Comparison of ENCODE assay signal across 33 cellular contexts in the genomic region with DNA sequence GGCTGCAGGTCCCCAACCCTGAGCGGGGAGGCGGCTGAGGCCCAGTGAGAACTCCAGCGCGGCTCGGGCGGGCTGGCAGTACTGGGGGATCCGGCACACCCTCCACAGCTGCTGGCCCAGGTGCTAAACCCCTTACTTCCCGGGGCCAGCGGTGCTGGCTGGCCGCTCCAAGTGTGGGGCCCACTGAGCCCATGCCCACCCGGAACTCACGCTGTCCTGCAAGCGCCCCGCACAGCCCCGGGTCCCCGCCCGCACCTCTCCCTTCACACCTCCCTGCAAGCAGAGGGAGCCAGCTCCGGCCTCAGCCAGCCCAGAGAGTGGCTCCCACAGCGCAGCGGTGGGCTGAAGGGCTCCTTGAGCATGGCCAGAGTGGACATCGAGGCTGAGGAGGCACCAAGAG. TPM values are rescaled to one million over a fixed set of nuclear protein-coding genes. Genes with fewer than 3 reads are reported as not detected.
"Had no signal": no experiment of that assay in that cellular context is flagged by ENCODE, and none has a peak within 500 bp of the region (broad histone marks: within the 10 kb centered on the region; RNA-seq: fewer than 3 reads in every experiment).

No MANE protein-coding gene starts in this region.

- H3K27ac ChIP-seq: colonic mucosa, hepatocyte, transverse colon, WERI-Rb-1 had no signal

- H3K4me3 ChIP-seq: colonic mucosa, hepatocyte, left lung, mucosa of descending colon, transverse colon had no signal

- DNase-seq: activated CD4-positive, alpha-beta T cell treated with anti-CD3 and anti-CD28 coated beads, Interleukin-2, amount 10 ng/mL, durations not matched to agents 7 days and 5 days; activated CD4-positive, CD25-positive, alpha-beta regulatory T cell treated with anti-CD3 and anti-CD28 coated beads, Interleukin-2, amount 50 U/mL, for 72 hours; activated CD8-positive, alpha-beta memory T cell treated with anti-CD3 and anti-CD28 coated beads, Interleukin-2, amount 10 ng/mL, durations not matched to agents 7 days and 5 days; activated CD8-positive, alpha-beta T cell treated with anti-CD3 and anti-CD28 coated beads for 36 hours; activated gamma-delta T cell treated with Interleukin-2 at 50 U/mL for 16 hours; activated T-cell treated with anti-CD3 and anti-CD28 coated beads for 4 hours; aorta; colonic mucosa; effector memory CD8-positive, alpha-beta T cell; glutamatergic neuron; immature natural killer cell; left lung; mucosa of descending colon; occipital lobe; retina; stimulated activated CD4-positive, alpha-beta T cell treated with anti-CD3 and anti-CD28 coated beads, Interleukin-12 subunit alpha, Interleukin-12 subunit beta, amount 100 ng/mL, for 4 hours; stimulated activated CD4-positive, alpha-beta T cell treated with anti-CD3 and anti-CD28 coated beads, Interleukin-4, amount 100 ng/mL, for 4 hours; T-cell; transverse colon; WERI-Rb-1 had no signal

- ATAC-seq: activated CD8-positive, alpha-beta memory T cell treated with anti-CD3 and anti-CD28 coated beads, Interleukin-2, amount 10 ng/mL, durations not matched to agents 7 days and 5 days; activated CD8-positive, alpha-beta T cell treated with anti-CD3 and anti-CD28 coated beads for 36 hours; effector memory CD8-positive, alpha-beta T cell; esophagus mucosa; mucosa of descending colon; T-cell had no signal

- FAIRE-seq: frontal cortex, urothelium cell line had no signal

- H3K36me3 ChIP-seq: colonic mucosa, left lung, transverse colon, WERI-Rb-1 had no signal

- H3K27me3 Mint-ChIP-seq: activated CD4-positive, alpha-beta T cell treated with anti-CD3 and anti-CD28 coated beads, Interleukin-2, amount 10 ng/mL, durations not matched to agents 7 days and 5 days; activated CD8-positive, alpha-beta memory T cell treated with anti-CD3 and anti-CD28 coated beads, Interleukin-2, amount 10 ng/mL, durations not matched to agents 7 days and 5 days; activated CD8-positive, alpha-beta T cell treated with anti-CD3 and anti-CD28 coated beads for 36 hours; activated naive CD4-positive, alpha-beta T cell treated with anti-CD3 and anti-CD28 coated beads, Interleukin-2, amount 50 U/mL, for 24 hours; central memory CD8-positive, alpha-beta T cell; effector memory CD8-positive, alpha-beta T cell; memory B cell; stimulated activated naive CD8-positive, alpha-beta T cell treated with anti-CD3 and anti-CD28 coated beads, Interleukin-15, Interleukin-2, amounts not matched to agents 100 ng/mL and 50 ng/mL, for 24 hours; T-cell had no signal

- H3K4me1 Mint-ChIP-seq: activated CD4-positive, alpha-beta T cell treated with anti-CD3 and anti-CD28 coated beads, Interleukin-2, amount 10 ng/mL, durations not matched to agents 7 days and 5 days; activated CD8-positive, alpha-beta memory T cell treated with anti-CD3 and anti-CD28 coated beads, Interleukin-2, amount 10 ng/mL, durations not matched to agents 7 days and 5 days; activated naive CD4-positive, alpha-beta T cell treated with anti-CD3 and anti-CD28 coated beads, Interleukin-2, amount 50 U/mL, for 24 hours; central memory CD8-positive, alpha-beta T cell; immature natural killer cell; memory B cell; T-cell had no signal

- H3K9me3 ChIP-seq: colonic mucosa, mucosa of descending colon, transverse colon had no signal

- H3K36me3 Mint-ChIP-seq: activated CD8-positive, alpha-beta memory T cell treated with anti-CD3 and anti-CD28 coated beads, Interleukin-2, amount 10 ng/mL, durations not matched to agents 7 days and 5 days; activated naive CD4-positive, alpha-beta T cell treated with anti-CD3 and anti-CD28 coated beads, Interleukin-2, amount 50 U/mL, for 24 hours; immature natural killer cell; memory B cell; T-cell had no signal

- H3K27me3 ChIP-seq: colonic mucosa, dorsolateral prefrontal cortex, hepatocyte, left lung, transverse colon had no signal

- H2AFZ ChIP-seq: hepatocyte had no signal

- H3K4me3 Mint-ChIP-seq: activated CD4-positive, alpha-beta T cell treated with anti-CD3 and anti-CD28 coated beads, Interleukin-2, amount 10 ng/mL, durations not matched to agents 7 days and 5 days; activated CD8-positive, alpha-beta memory T cell treated with anti-CD3 and anti-CD28 coated beads, Interleukin-2, amount 10 ng/mL, durations not matched to agents 7 days and 5 days; activated CD8-positive, alpha-beta T cell treated with anti-CD3 and anti-CD28 coated beads for 36 hours; activated naive CD4-positive, alpha-beta T cell treated with anti-CD3 and anti-CD28 coated beads, Interleukin-2, amount 50 U/mL, for 24 hours; central memory CD8-positive, alpha-beta T cell; effector memory CD8-positive, alpha-beta T cell; immature natural killer cell; memory B cell; stimulated activated naive CD8-positive, alpha-beta T cell treated with anti-CD3 and anti-CD28 coated beads, Interleukin-15, Interleukin-2, amounts not matched to agents 100 ng/mL and 50 ng/mL, for 24 hours; T-cell; T-helper 2 cell treated with Interferon-gamma antibody and Interleukin-4, amounts not matched to agents 5 μg/mL and 100 μg/mL, for 36 hours had no signal

- H3K4me1 ChIP-seq: colonic mucosa, left lung, transverse colon had no signal

- H3K79me2 ChIP-seq: hepatocyte had no signal

- H3K27ac Mint-ChIP-seq: activated CD4-positive, alpha-beta T cell treated with anti-CD3 and anti-CD28 coated beads, Interleukin-2, amount 10 ng/mL, durations not matched to agents 7 days and 5 days; activated CD8-positive, alpha-beta memory T cell treated with anti-CD3 and anti-CD28 coated beads, Interleukin-2, amount 10 ng/mL, durations not matched to agents 7 days and 5 days; activated CD8-positive, alpha-beta T cell treated with anti-CD3 and anti-CD28 coated beads for 36 hours; activated naive CD4-positive, alpha-beta T cell treated with anti-CD3 and anti-CD28 coated beads, Interleukin-2, amount 50 U/mL, for 24 hours; effector memory CD8-positive, alpha-beta T cell; immature natural killer cell; memory B cell; stimulated activated naive CD8-positive, alpha-beta T cell treated with anti-CD3 and anti-CD28 coated beads, Interleukin-15, Interleukin-2, amounts not matched to agents 100 ng/mL and 50 ng/mL, for 24 hours; T-cell; T-helper 2 cell treated with Interferon-gamma antibody and Interleukin-4, amounts not matched to agents 5 μg/mL and 100 μg/mL, for 36 hours had no signal

- H3K9me3 Mint-ChIP-seq: activated naive CD4-positive, alpha-beta T cell treated with anti-CD3 and anti-CD28 coated beads, Interleukin-2, amount 50 U/mL, for 24 hours had no signal

RNA-seq across cellular contexts. Expression of a gene that starts 25.0 kb away (rescaled TPM):
- total RNA-seq: activated CD4-positive, alpha-beta T cell treated with anti-CD3 and anti-CD28 coated beads, Interleukin-2, amount 10 ng/mL, durations not matched to agents 7 days and 5 days; activated CD8-positive, alpha-beta memory T cell treated with anti-CD3 and anti-CD28 coated beads, Interleukin-2, amount 10 ng/mL, durations not matched to agents 7 days and 5 days; activated CD8-positive, alpha-beta T cell treated with anti-CD3 and anti-CD28 coated beads for 36 hours; kidney epithelial cell; T-cell had no signal
- polyA plus RNA-seq: endothelial cell of umbilical vein, immature natural killer cell, neural cell had no signal

RNA-seq across cellular contexts. Expression of a gene that starts 28.8 kb away (rescaled TPM):
- total RNA-seq: activated CD4-positive, alpha-beta T cell treated with anti-CD3 and anti-CD28 coated beads, Interleukin-2, amount 10 ng/mL, durations not matched to agents 7 days and 5 days; activated CD8-positive, alpha-beta memory T cell treated with anti-CD3 and anti-CD28 coated beads, Interleukin-2, amount 10 ng/mL, durations not matched to agents 7 days and 5 days; activated CD8-positive, alpha-beta T cell treated with anti-CD3 and anti-CD28 coated beads for 36 hours; esophagus mucosa; T-cell had no signal
- polyA plus RNA-seq: aorta, immature natural killer cell had no signal
